Comparison of ENCODE assay signal across 22 cellular contexts in the genomic region with DNA sequence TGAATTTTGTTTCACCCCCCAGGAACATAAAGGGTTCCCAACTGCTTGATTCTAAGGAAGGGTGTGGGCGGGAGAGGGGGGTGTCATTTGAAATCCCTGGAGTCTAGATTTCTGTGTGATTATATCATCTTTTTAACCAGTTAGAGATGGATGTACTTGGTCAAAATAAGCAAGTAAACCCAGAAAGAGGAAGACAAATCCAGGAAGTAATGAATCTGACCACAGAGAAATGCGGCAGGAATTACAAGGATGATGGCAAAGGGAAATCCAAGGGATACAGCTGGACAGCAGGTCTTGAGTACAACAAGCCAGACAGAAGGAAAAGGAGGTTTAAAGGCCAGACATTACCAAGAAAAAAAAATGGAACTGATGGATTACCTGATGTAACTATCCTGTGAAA. TPM values are rescaled to one million over a fixed set of nuclear protein-coding genes. Genes with fewer than 3 reads are reported as not detected.
DNase-seq lines count a peak whose midpoint lies in the region; ATAC-seq, FAIRE-seq and TF ChIP-seq lines count a peak whose summit lies in the region.
"Had no signal": no experiment of that assay in that cellular context is flagged by ENCODE, and none has a peak within 500 bp of the region (broad histone marks: within the 10 kb centered on the region; RNA-seq: fewer than 3 reads in every experiment).

No MANE protein-coding gene starts in this region.

- no peak for TF ChIP-seq POLR2A in endothelial cell of umbilical vein (IDR thresholded peaks at IDR 0.05; ENCODE audit: low read depth, low read length)

- no peaks in the 10 kb centered on the region for H4K20me1 ChIP-seq in endothelial cell of umbilical vein (replicated peaks; ENCODE audit: control insufficient read depth, extremely low read depth, insufficient read depth, low read length)

- H3K4me1 ChIP-seq in endothelial cell of umbilical vein (ENCODE audit: control insufficient read depth, extremely low read depth, insufficient read depth, low read length) (peaks cover 32% of the 10 kb centered on the region), skeletal muscle satellite cell (ENCODE audit: control insufficient read depth, insufficient read depth, low read length) (peaks cover 33% of the 10 kb centered on the region)

- no peaks in the 10 kb centered on the region for H3K36me3 ChIP-seq in endothelial cell of umbilical vein (ENCODE audit: control insufficient read depth in 2 of 2, extremely low read depth in 1 of 2, insufficient read depth in 2 of 2, low read length in 2 of 2)
- no peaks in the 10 kb centered on the region for H3K36me3 ChIP-seq in skeletal muscle satellite cell (ENCODE audit: insufficient read depth, low read length)
- H3K36me3 ChIP-seq: neural progenitor cell had no signal

- DNase-seq in GM04504 (ENCODE audit: low read depth) (peak; percentile 46), RCC 7860 (ENCODE audit: low spot score) (peak; percentile 11), endothelial cell of umbilical vein (ENCODE audit: low read depth, low spot score) (peak; percentile 59), amniotic stem cell (lab: John Stamatoyannopoulos, UW) (no peak)
- no peak for DNase-seq in activated naive CD4-positive, alpha-beta T cell treated with anti-CD3 and anti-CD28 coated beads, Interleukin-2, amount 50 U/mL, for 72 hours (ENCODE audit: low spot score in 2 of 2)
- DNase-seq: activated CD4-positive, CD25-positive, alpha-beta regulatory T cell treated with anti-CD3 and anti-CD28 coated beads, Interleukin-2, amount 50 U/mL, for 72 hours; activated gamma-delta T cell; anterior cingulate cortex; DMS 273 treated with DMSO at 0.1 percent for 48 hours; foreskin melanocyte; left cardiac atrium; midbrain; MM.1S; NCI-H1930; NCI-H524 treated with DMSO at 0.1 percent for 48 hours; SHP77; T-helper 2 cell had no signal

- intact Hi-C loops in endothelial cell of umbilical vein (cut with micrococcal nuclease) = no loop called here

- CTCF ChIA-PET in endothelial cell of umbilical vein (lab: Charles Lee) = interaction anchor here (0.7 to 2.0 kb wide), 5 partner anchors 11 to 33 kb away, joined by 3 to 6 read pairs (median 3); no protein-coding TSS in a partner anchor

- H3K27ac Mint-ChIP-seq in activated naive CD4-positive, alpha-beta T cell treated with anti-CD3 and anti-CD28 coated beads, Interleukin-2, amount 50 U/mL, for 72 hours = no peak overlapping the region
- H3K27ac Mint-ChIP-seq: CD14-positive monocyte, neural progenitor cell had no signal

- no peaks in the 10 kb centered on the region for H3K9me3 Mint-ChIP-seq in activated naive CD4-positive, alpha-beta T cell treated with anti-CD3 and anti-CD28 coated beads, Interleukin-2, amount 50 U/mL, for 72 hours
- H3K9me3 Mint-ChIP-seq: neural progenitor cell had no signal

- no TSS peak for BruUV-seq in endothelial cell of umbilical vein (replicated peaks; lab: Mats Ljungman, UMichigan)

- FAIRE-seq in RCC 7860 (lab: Jason Lieb, UNC) = no peak
- FAIRE-seq in endothelial cell of umbilical vein (lab: Jason Lieb, UNC) = no peak
- FAIRE-seq: endometrium had no signal

- H3K27me3 ChIP-seq in endothelial cell of umbilical vein (ENCODE audit: control insufficient read depth in 2 of 2, insufficient read depth in 2 of 2, low read length in 2 of 2) (no peaks in the 10 kb centered on the region), skeletal muscle satellite cell (ENCODE audit: control insufficient read depth, insufficient read depth, low read length) (no peaks in the 10 kb centered on the region)
- H3K27me3 ChIP-seq: neural progenitor cell had no signal

- H3K4me2 ChIP-seq in endothelial cell of umbilical vein (ENCODE audit: insufficient read depth, low read length) = no peak overlapping the region
- peak overlapping the region; percentile 11 for H3K4me2 ChIP-seq in skeletal muscle satellite cell (ENCODE audit: low read length)
- H3K4me2 ChIP-seq: neural progenitor cell had no signal

- H2AFZ ChIP-seq in endothelial cell of umbilical vein (ENCODE audit: low read depth, low read length) = no peak overlapping the region
- H2AFZ ChIP-seq: neural progenitor cell had no signal

- H3K4me3 ChIP-seq in endothelial cell of umbilical vein (replicated peaks in 1 of 3; ENCODE audit: insufficient read depth in 1 of 3, low read depth in 1 of 3, low read length in 3 of 3) = no peak overlapping the region
- no peak overlapping the region for H3K4me3 ChIP-seq in skeletal muscle satellite cell (ENCODE audit: low read length)
- H3K4me3 ChIP-seq: neural progenitor cell had no signal

- H3K9ac ChIP-seq in endothelial cell of umbilical vein (replicated peaks; ENCODE audit: extremely low read depth, insufficient read depth, low read length) (no peak overlapping the region), skeletal muscle satellite cell (ENCODE audit: low read depth, low read length) (no peak overlapping the region)
- H3K9ac ChIP-seq: neural progenitor cell had no signal

- H3K36me3 Mint-ChIP-seq in activated naive CD4-positive, alpha-beta T cell treated with anti-CD3 and anti-CD28 coated beads, Interleukin-2, amount 50 U/mL, for 72 hours = no peaks in the 10 kb centered on the region
- H3K36me3 Mint-ChIP-seq: neural progenitor cell had no signal

- POLR2A ChIA-PET in endothelial cell of umbilical vein (lab: Charles Lee) = no interaction called here

- H3K79me2 ChIP-seq in endothelial cell of umbilical vein (ENCODE audit: control insufficient read depth, insufficient read depth, low read length) = no peaks in the 10 kb centered on the region

- H3K9me3 ChIP-seq in endothelial cell of umbilical vein (replicated peaks; ENCODE audit: control insufficient read depth, insufficient read depth, low read length) = no peaks in the 10 kb centered on the region
- no peaks in the 10 kb centered on the region for H3K9me3 ChIP-seq in skeletal muscle satellite cell (replicated peaks; ENCODE audit: low read length)

- no peak for ATAC-seq in HG03460 (IDR thresholded peaks at IDR 0.05; ENCODE audit: unreplicated experiment)
- ATAC-seq in activated naive CD4-positive, alpha-beta T cell treated with anti-CD3 and anti-CD28 coated beads, Interleukin-2, amount 50 U/mL, for 72 hours = no peak
- ATAC-seq: left cardiac atrium had no signal

- no peaks in the 10 kb centered on the region for H3K9me1 ChIP-seq in endothelial cell of umbilical vein (replicated peaks; ENCODE audit: control insufficient read depth, extremely low read depth, insufficient read depth, low read length)

- dilution Hi-C loops in endothelial cell of umbilical vein (cut with MboI; ENCODE audit: extremely low pct_ligation_motif_present, low sequenced_read_pairs) = no loop called here

- H3K27ac ChIP-seq in endothelial cell of umbilical vein (ENCODE audit: insufficient read depth, low read depth, low read length) = peak overlapping the region; percentile 24
- H3K27ac ChIP-seq: neural progenitor cell had no signal

- TF ChIP-seq CTCF in endothelial cell of umbilical vein (IDR thresholded peaks at IDR 0.05; ENCODE audit: extremely low read depth in 1 of 2, insufficient read depth in 1 of 2, low read depth in 1 of 2, low read length in 2 of 2) = no peak

TF ChIP-seq in endothelial cell of umbilical vein, 7 proteins besides CTCF, POLR2A, EP300 and RAD21 (continues in another document):
- TF ChIP-seq GATA2 (IDR thresholded peaks at IDR 0.05; ENCODE audit: insufficient read depth, insufficient read length, low read depth, low read length) (no peak), MYC (IDR thresholded peaks at IDR 0.05; ENCODE audit: low read depth, low read length) (no peak)
- TF ChIP-seq, protein P1, sequence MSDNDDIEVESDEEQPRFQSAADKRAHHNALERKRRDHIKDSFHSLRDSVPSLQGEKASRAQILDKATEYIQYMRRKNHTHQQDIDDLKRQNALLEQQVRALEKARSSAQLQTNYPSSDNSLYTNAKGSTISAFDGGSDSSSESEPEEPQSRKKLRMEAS (IDR thresholded peaks at IDR 0.05; ENCODE audit: insufficient read depth, insufficient read length) = no peak

RNA-seq across cellular contexts. Expression of a gene that starts 38.9 kb away (rescaled TPM):
- 7.9 and 13.9 TPM in 2 replicates for total RNA-seq in endothelial cell of umbilical vein
- polyA plus RNA-seq in endothelial cell of umbilical vein = 16.1 and 19.2 TPM in 2 replicates
- polyA plus RNA-seq in endothelial cell of umbilical vein (2011; cell fraction: cytosol; rRNA removed) = 15.7 and 15.9 TPM in 2 replicates
- 11.9 and 15.9 TPM in 2 replicates for polyA plus RNA-seq in endothelial cell of umbilical vein (2011; cell fraction: nucleus; rRNA removed)
- 9.0 and 9.6 TPM in 2 replicates for polyA plus RNA-seq in endothelial cell of umbilical vein (2012)
- 8.3 and 15.5 TPM in 2 replicates for polyA minus RNA-seq in endothelial cell of umbilical vein
- polyA minus RNA-seq in endothelial cell of umbilical vein (2011; cell fraction: cytosol; rRNA and poly(A)+ RNA removed) = 6.1 TPM
- polyA minus RNA-seq in endothelial cell of umbilical vein (2011; cell fraction: nucleus; rRNA and poly(A)+ RNA removed) = 10.9 and 17.3 TPM in 2 replicates
- 4.3 and 4.8 TPM in 2 replicates for total RNA-seq in skeletal muscle satellite cell (2012; rRNA removed)
- total RNA-seq in activated naive CD4-positive, alpha-beta T cell treated with anti-CD3 and anti-CD28 coated beads, Interleukin-2, amount 50 U/mL, for 72 hours = 10 to 100 TPM; 13.6 to 17.2 TPM

RNA-seq across cellular contexts. Expression of a gene that starts 39.0 kb away (rescaled TPM):
- total RNA-seq in endothelial cell of umbilical vein = 5.3 and 5.4 TPM in 2 replicates
- 2.1 and 2.5 TPM in 2 replicates for polyA plus RNA-seq in endothelial cell of umbilical vein
- polyA plus RNA-seq in endothelial cell of umbilical vein (2011; cell fraction: cytosol; rRNA removed) = 2.5 TPM in 2 replicates
- polyA plus RNA-seq in endothelial cell of umbilical vein (2011; cell fraction: nucleus; rRNA removed) = 2.1 and 2.6 TPM in 2 replicates
- 3.6 and 4.0 TPM in 2 replicates for polyA plus RNA-seq in endothelial cell of umbilical vein (2012)
- polyA minus RNA-seq in endothelial cell of umbilical vein = 2.1 and 2.4 TPM in 2 replicates
- polyA minus RNA-seq in endothelial cell of umbilical vein (2011; cell fraction: cytosol; rRNA and poly(A)+ RNA removed) = 11.7 TPM
- 4.0 and 4.7 TPM in 2 replicates for polyA minus RNA-seq in endothelial cell of umbilical vein (2011; cell fraction: nucleus; rRNA and poly(A)+ RNA removed)
- total RNA-seq in skeletal muscle satellite cell (2012; rRNA removed) = 3.3 and 3.5 TPM in 2 replicates
- 10 to 100 TPM; 17.3 to 20.7 TPM for total RNA-seq in activated naive CD4-positive, alpha-beta T cell treated with anti-CD3 and anti-CD28 coated beads, Interleukin-2, amount 50 U/mL, for 72 hours

RNA-seq across cellular contexts. Expression of a gene that starts 45.7 kb away (rescaled TPM):
- total RNA-seq in endothelial cell of umbilical vein = 9.7 and 14.2 TPM in 2 replicates
- 1.6 and 2.6 TPM in 2 replicates for polyA plus RNA-seq in endothelial cell of umbilical vein
- 2.0 and 2.9 TPM in 2 replicates for polyA plus RNA-seq in endothelial cell of umbilical vein (2011; cell fraction: cytosol; rRNA removed)
- polyA plus RNA-seq in endothelial cell of umbilical vein (2011; cell fraction: nucleus; rRNA removed) = 3.6 and 3.8 TPM in 2 replicates
- polyA plus RNA-seq in endothelial cell of umbilical vein (2012) = 4.2 and 9.2 TPM in 2 replicates
- 4.1 and 15.8 TPM in 2 replicates for polyA minus RNA-seq in endothelial cell of umbilical vein
- 4.8 TPM for polyA minus RNA-seq in endothelial cell of umbilical vein (2011; cell fraction: cytosol; rRNA and poly(A)+ RNA removed)
- 8.3 and 19.3 TPM in 2 replicates for polyA minus RNA-seq in endothelial cell of umbilical vein (2011; cell fraction: nucleus; rRNA and poly(A)+ RNA removed)
- total RNA-seq in skeletal muscle satellite cell (2012; rRNA removed) = 9.9 and 15.3 TPM in 2 replicates
- total RNA-seq in activated naive CD4-positive, alpha-beta T cell treated with anti-CD3 and anti-CD28 coated beads, Interleukin-2, amount 50 U/mL, for 72 hours = 1 to 10 TPM; 4.3 to 6.1 TPM

Comparison
In these comparisons a context has a peak if more than half of its experiments do, and no peak if none do; other contexts are left out.
1. DNase-seq: peak in GM04504 (single experiment), RCC 7860 (single experiment) and endothelial cell of umbilical vein (single experiment); none in amniotic stem cell (single experiment) and activated naive CD4-positive, alpha-beta T cell treated with anti-CD3 and anti-CD28 coated beads, Interleukin-2, amount 50 U/mL, for 72 hours (0 of 2).